1 cellular context compared by ENCODE assay signal in the genomic region with DNA sequence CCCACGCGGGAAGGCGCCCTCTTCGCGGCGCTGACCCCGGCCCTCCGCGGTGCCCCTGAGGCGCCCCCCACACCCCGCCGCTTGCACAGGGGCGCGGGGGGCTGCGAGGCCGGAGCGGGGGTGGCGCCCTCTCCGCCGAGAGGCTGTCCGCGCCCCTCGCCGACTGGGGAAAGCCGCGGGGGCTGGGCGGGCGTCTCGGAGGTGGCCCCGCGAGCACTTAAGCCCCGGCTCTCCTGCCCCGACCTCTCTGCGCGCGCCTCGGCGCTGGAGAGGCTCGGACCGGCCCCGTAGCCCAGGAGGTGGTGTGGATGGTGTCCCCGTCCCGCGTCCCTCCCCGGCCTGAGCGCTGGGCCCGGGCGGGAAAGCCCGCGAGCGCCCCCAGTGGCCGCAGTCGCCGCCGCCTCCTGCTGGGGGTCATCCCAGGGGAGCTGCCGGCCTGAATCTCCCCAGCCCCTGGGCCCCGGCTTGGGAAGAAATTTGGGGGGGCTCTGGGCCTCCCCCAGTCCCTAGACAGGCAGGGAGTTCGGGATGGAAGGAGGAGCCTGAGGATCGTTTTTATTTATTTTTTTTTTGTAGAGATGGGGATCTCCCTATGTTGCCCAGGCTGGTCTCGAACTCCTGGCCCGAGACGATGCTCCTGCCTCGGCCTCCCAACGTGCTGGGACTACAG.
A peak's percentile ranks its signal among the peaks of the same experiment; 100 is the strongest.
TF ChIP-seq lines count a peak whose summit lies in the region.

No MANE protein-coding gene starts in this region.

TF ChIP-seq in GM12878, 131 proteins besides CTCF, POLR2A, EP300 and RAD21 (continued from another document and continues in another):
- no peak for TF ChIP-seq NBN (IDR thresholded peaks at IDR 0.05)
- TF ChIP-seq NFXL1 (IDR thresholded peaks at IDR 0.05; ENCODE audit: borderline replicate concordance) = no peak
- no peak for TF ChIP-seq SMAD1 (IDR thresholded peaks at IDR 0.05; ENCODE audit: low read depth, partially characterized antibody)
- TF ChIP-seq TARDBP (IDR thresholded peaks at IDR 0.05; ENCODE audit: borderline replicate concordance) = no peak
- TF ChIP-seq SMC3 (IDR thresholded peaks at IDR 0.05; ENCODE audit: borderline replicate concordance, low read length) = 0 out of 2 replicates have a peak, but pooled peaks have one; percentile 8
- TF ChIP-seq, protein P1, sequence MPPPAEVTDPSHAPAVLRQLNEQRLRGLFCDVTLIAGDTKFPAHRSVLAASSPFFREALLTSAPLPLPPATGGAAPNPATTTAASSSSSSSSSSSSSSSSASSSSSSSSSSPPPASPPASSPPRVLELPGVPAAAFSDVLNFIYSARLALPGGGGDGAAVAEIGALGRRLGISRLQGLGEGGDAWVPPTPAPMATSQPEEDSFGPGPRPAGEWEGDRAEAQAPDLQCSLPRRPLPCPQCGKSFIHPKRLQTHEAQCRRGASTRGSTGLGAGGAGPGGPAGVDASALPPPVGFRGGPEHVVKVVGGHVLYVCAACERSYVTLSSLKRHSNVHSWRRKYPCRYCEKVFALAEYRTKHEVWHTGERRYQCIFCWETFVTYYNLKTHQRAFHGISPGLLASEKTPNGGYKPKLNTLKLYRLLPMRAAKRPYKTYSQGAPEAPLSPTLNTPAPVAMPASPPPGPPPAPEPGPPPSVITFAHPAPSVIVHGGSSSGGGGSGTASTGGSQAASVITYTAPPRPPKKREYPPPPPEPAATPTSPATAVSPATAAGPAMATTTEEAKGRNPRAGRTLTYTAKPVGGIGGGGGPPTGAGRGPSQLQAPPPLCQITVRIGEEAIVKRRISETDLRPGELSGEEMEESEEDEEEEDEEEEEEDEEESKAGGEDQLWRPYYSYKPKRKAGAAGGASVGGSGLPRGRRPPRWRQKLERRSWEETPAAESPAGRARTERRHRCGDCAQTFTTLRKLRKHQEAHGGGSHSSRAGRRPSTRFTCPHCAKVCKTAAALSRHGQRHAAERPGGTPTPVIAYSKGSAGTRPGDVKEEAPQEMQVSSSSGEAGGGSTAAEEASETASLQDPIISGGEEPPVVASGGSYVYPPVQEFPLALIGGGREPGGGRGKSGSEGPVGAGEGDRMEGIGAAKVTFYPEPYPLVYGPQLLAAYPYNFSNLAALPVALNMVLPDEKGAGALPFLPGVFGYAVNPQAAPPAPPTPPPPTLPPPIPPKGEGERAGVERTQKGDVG (CRISPR knock-in tag; IDR thresholded peaks at IDR 0.05) = no peak
- 0 out of 2 replicates have a peak, but pooled peaks have one; percentile 26 for TF ChIP-seq YY1 (IDR thresholded peaks at IDR 0.05; ENCODE audit: low read depth, low read length)
- TF ChIP-seq ATF2 (IDR thresholded peaks at IDR 0.05; ENCODE audit: low read length) = no peak
- TF ChIP-seq E4F1 (IDR thresholded peaks at IDR 0.05; ENCODE audit: borderline replicate concordance, partially characterized antibody) = no peak
- TF ChIP-seq ZBTB33 (IDR thresholded peaks at IDR 0.05) = peak; percentile 80
- TF ChIP-seq TBL1XR1 (IDR thresholded peaks at IDR 0.05; ENCODE audit: low read depth, low read length) = no peak
- TF ChIP-seq, protein P2, sequence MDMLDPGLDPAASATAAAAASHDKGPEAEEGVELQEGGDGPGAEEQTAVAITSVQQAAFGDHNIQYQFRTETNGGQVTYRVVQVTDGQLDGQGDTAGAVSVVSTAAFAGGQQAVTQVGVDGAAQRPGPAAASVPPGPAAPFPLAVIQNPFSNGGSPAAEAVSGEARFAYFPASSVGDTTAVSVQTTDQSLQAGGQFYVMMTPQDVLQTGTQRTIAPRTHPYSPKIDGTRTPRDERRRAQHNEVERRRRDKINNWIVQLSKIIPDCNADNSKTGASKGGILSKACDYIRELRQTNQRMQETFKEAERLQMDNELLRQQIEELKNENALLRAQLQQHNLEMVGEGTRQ (IDR thresholded peaks at IDR 0.05; ENCODE audit: borderline replicate concordance, low read depth, low read length) = no peak
- TF ChIP-seq MEF2A (IDR thresholded peaks at IDR 0.05; ENCODE audit: insufficient read depth, low read depth, low read length) = no peak
- TF ChIP-seq KAT2A (conservative IDR thresholded peaks at IDR 0.05; ENCODE audit: control insufficient read depth, low read depth, low read length) = no peak
- no peak for TF ChIP-seq ZNF24 (IDR thresholded peaks at IDR 0.05)
- no peak for TF ChIP-seq HCFC1 (IDR thresholded peaks at IDR 0.05; ENCODE audit: low read length)
- TF ChIP-seq ZNF207 (IDR thresholded peaks at IDR 0.05; ENCODE audit: borderline replicate concordance) = 0 out of 2 replicates have a peak, but pooled peaks have one; percentile 35
- TF ChIP-seq CREB1 (IDR thresholded peaks at IDR 0.05; ENCODE audit: low read depth) = no peak
- TF ChIP-seq, protein P3, sequence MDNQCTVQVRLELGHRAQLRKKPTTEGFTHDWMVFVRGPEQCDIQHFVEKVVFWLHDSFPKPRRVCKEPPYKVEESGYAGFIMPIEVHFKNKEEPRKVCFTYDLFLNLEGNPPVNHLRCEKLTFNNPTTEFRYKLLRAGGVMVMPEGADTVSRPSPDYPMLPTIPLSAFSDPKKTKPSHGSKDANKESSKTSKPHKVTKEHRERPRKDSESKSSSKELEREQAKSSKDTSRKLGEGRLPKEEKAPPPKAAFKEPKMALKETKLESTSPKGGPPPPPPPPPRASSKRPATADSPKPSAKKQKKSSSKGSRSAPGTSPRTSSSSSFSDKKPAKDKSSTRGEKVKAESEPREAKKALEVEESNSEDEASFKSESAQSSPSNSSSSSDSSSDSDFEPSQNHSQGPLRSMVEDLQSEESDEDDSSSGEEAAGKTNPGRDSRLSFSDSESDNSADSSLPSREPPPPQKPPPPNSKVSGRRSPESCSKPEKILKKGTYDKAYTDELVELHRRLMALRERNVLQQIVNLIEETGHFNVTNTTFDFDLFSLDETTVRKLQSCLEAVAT (IDR thresholded peaks at IDR 0.05) = 0 out of 2 replicates have a peak, but pooled peaks have one; percentile 39
- no peak for TF ChIP-seq CREM (IDR thresholded peaks at IDR 0.05; ENCODE audit: low read depth)
- no peak for TF ChIP-seq RCOR1 (conservative IDR thresholded peaks at IDR 0.05; ENCODE audit: low read depth, low read length)
- TF ChIP-seq, protein P4, sequence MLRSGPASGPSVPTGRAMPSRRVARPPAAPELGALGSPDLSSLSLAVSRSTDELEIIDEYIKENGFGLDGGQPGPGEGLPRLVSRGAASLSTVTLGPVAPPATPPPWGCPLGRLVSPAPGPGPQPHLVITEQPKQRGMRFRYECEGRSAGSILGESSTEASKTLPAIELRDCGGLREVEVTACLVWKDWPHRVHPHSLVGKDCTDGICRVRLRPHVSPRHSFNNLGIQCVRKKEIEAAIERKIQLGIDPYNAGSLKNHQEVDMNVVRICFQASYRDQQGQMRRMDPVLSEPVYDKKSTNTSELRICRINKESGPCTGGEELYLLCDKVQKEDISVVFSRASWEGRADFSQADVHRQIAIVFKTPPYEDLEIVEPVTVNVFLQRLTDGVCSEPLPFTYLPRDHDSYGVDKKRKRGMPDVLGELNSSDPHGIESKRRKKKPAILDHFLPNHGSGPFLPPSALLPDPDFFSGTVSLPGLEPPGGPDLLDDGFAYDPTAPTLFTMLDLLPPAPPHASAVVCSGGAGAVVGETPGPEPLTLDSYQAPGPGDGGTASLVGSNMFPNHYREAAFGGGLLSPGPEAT (IDR thresholded peaks at IDR 0.05; ENCODE audit: low read depth) = peak; percentile 43; the same call in 1 of the 2 replicates
- TF ChIP-seq E2F8 (IDR thresholded peaks at IDR 0.05; ENCODE audit: low read depth, partially characterized antibody) = no peak
- TF ChIP-seq CHD2 (IDR thresholded peaks at IDR 0.05; ENCODE audit: borderline replicate concordance, low read depth, low read length) = no peak
- TF ChIP-seq GABPA (IDR thresholded peaks at IDR 0.05; ENCODE audit: low read depth) = no peak
- TF ChIP-seq, protein P5, sequence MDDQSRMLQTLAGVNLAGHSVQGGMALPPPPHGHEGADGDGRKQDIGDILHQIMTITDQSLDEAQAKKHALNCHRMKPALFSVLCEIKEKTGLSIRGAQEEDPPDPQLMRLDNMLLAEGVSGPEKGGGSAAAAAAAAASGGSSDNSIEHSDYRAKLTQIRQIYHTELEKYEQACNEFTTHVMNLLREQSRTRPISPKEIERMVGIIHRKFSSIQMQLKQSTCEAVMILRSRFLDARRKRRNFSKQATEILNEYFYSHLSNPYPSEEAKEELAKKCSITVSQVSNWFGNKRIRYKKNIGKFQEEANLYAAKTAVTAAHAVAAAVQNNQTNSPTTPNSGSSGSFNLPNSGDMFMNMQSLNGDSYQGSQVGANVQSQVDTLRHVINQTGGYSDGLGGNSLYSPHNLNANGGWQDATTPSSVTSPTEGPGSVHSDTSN (IDR thresholded peaks at IDR 0.05; ENCODE audit: insufficient replicate concordance, low read depth, low read length) = no peak
- TF ChIP-seq, protein P6, sequence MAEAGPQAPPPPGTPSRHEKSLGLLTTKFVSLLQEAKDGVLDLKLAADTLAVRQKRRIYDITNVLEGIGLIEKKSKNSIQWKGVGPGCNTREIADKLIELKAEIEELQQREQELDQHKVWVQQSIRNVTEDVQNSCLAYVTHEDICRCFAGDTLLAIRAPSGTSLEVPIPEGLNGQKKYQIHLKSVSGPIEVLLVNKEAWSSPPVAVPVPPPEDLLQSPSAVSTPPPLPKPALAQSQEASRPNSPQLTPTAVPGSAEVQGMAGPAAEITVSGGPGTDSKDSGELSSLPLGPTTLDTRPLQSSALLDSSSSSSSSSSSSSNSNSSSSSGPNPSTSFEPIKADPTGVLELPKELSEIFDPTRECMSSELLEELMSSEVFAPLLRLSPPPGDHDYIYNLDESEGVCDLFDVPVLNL (IDR thresholded peaks at IDR 0.05; ENCODE audit: low read depth, low read length) = no peak
- TF ChIP-seq PKNOX1 (IDR thresholded peaks at IDR 0.05) = 0 out of 2 replicates have a peak, but pooled peaks have one; percentile 4
- TF ChIP-seq RUNX3 (IDR thresholded peaks at IDR 0.05; ENCODE audit: low read length) = no peak
- no peak for TF ChIP-seq SIN3A (IDR thresholded peaks at IDR 0.05; ENCODE audit: low read depth, low read length)
- no peak for TF ChIP-seq ZSCAN29 (IDR thresholded peaks at IDR 0.05)
- no peak for TF ChIP-seq SPI1 (IDR thresholded peaks at IDR 0.05; ENCODE audit: borderline replicate concordance, insufficient read depth, low read depth, low read length)
- TF ChIP-seq CHD1 (IDR thresholded peaks at IDR 0.05; ENCODE audit: low read depth, low read length) = no peak
